ENCODE assay signal across 18 cellular contexts in the genomic region with DNA sequence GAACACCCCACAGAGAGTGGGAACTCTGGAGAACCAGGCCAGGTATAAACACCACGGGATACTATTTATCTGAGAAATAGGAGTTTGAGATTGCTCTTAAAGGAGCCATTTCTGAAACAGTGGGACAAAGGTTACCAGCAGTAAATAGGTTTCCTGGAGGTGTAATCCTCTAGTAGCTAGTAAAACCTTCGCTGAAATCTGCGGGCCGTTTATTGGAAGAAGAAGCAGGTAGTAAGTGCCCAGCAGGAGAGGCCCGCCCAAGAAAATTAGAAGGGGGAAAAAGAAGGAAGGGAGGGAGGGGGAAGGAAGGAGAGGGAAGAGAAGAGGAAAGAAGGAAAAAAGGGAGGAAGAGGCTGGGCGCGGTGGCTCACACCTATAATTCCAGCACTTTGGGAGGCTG. TPM values are rescaled to one million over a fixed set of nuclear protein-coding genes. Genes with fewer than 3 reads are reported as not detected.
DNase-seq lines count a peak whose midpoint lies in the region; ATAC-seq, FAIRE-seq and TF ChIP-seq lines count a peak whose summit lies in the region.
"Had no signal": no experiment of that assay in that cellular context is flagged by ENCODE, and none has a peak within 500 bp of the region (broad histone marks: within the 10 kb centered on the region; RNA-seq: fewer than 3 reads in every experiment).

No MANE protein-coding gene starts in this region.

- H3K9me3 ChIP-seq in right cardiac atrium (ENCODE audit: control insufficient read depth, low read length) (no peaks in the 10 kb centered on the region), endodermal cell (ENCODE audit: control insufficient read depth, low read length) (no peaks in the 10 kb centered on the region), trophoblast cell (ENCODE audit: insufficient read depth, low read depth, low read length) (peaks cover 1% of the 10 kb centered on the region)
- H3K9me3 ChIP-seq: Caco-2 had no signal

- no peak overlapping the region for H2BK12ac ChIP-seq in trophoblast cell (ENCODE audit: low read length)

- no peaks in the 10 kb centered on the region for H3K79me2 ChIP-seq in trophoblast cell (ENCODE audit: control insufficient read depth, insufficient read depth, low read length, poor library complexity)

- H3K4me3 Mint-ChIP-seq in endodermal cell: no peak overlapping the region
- H3K4me3 Mint-ChIP-seq in activated T-cell treated with anti-CD3 and anti-CD28 coated beads, Interleukin-2, amount 50 U/mL, for 4 hours: no peak overlapping the region
- H3K4me3 Mint-ChIP-seq: B cell; CD4-positive, alpha-beta T cell had no signal

- peaks cover 17% of the 10 kb centered on the region for H3K4me1 Mint-ChIP-seq in endodermal cell
- H3K4me1 Mint-ChIP-seq in activated T-cell treated with anti-CD3 and anti-CD28 coated beads, Interleukin-2, amount 50 U/mL, for 4 hours (ENCODE audit: low read depth): no peaks in the 10 kb centered on the region
- H3K4me1 Mint-ChIP-seq: B cell had no signal

- H2BK5ac ChIP-seq in trophoblast cell (ENCODE audit: low read depth, low read length, poor library complexity): no peak overlapping the region

- peaks cover 2% of the 10 kb centered on the region for H3K27me3 Mint-ChIP-seq in endodermal cell (ENCODE audit: insufficient read depth)
- no peaks in the 10 kb centered on the region for H3K27me3 Mint-ChIP-seq in activated T-cell treated with anti-CD3 and anti-CD28 coated beads, Interleukin-2, amount 50 U/mL, for 4 hours (ENCODE audit: low read depth)
- H3K27me3 Mint-ChIP-seq: CD4-positive, alpha-beta T cell had no signal

- H3K36me3 Mint-ChIP-seq in endodermal cell (ENCODE audit: low read depth): no peaks in the 10 kb centered on the region
- no peaks in the 10 kb centered on the region for H3K36me3 Mint-ChIP-seq in activated T-cell treated with anti-CD3 and anti-CD28 coated beads, Interleukin-2, amount 50 U/mL, for 4 hours (ENCODE audit: insufficient read depth)

- H3K9ac ChIP-seq in endodermal cell (ENCODE audit: extremely low read depth, low read length, poor library complexity, severe bottlenecking) (no peak overlapping the region), trophoblast cell (ENCODE audit: low read length) (no peak overlapping the region)

- no peak overlapping the region for H4K8ac ChIP-seq in trophoblast cell (ENCODE audit: low read depth, low read length)

- no peaks in the 10 kb centered on the region for H3K9me3 Mint-ChIP-seq in endodermal cell
- no peaks in the 10 kb centered on the region for H3K9me3 Mint-ChIP-seq in activated T-cell treated with anti-CD3 and anti-CD28 coated beads, Interleukin-2, amount 50 U/mL, for 4 hours
- H3K9me3 Mint-ChIP-seq: CD4-positive, alpha-beta T cell had no signal

- H4K91ac ChIP-seq in trophoblast cell (ENCODE audit: low read depth, low read length): no peak overlapping the region

- no peak overlapping the region for H2BK120ac ChIP-seq in trophoblast cell (ENCODE audit: insufficient read depth, low read length, poor library complexity)

- peaks cover 10% of the 10 kb centered on the region for H3K79me1 ChIP-seq in trophoblast cell (ENCODE audit: low read length)

- H3K18ac ChIP-seq in trophoblast cell (ENCODE audit: low read length): no peak overlapping the region

- H3K36me3 ChIP-seq in endodermal cell (ENCODE audit: control insufficient read depth, insufficient read depth, low read length) (no peaks in the 10 kb centered on the region), trophoblast cell (ENCODE audit: control insufficient read depth in 1 of 2, insufficient read depth in 2 of 2, low read length in 2 of 2) (peaks cover 7 to 12% of the 10 kb centered on the region in 2 experiments)

- H3K14ac ChIP-seq in trophoblast cell (ENCODE audit: low read length): peak overlapping the region; percentile 4

- ATAC-seq in right cardiac atrium (no peak), Right ventricle myocardium superior (ENCODE audit: poor library complexity) (no peak), HG02938 (IDR thresholded peaks at IDR 0.05; ENCODE audit: unreplicated experiment) (no peak)
- no peak for ATAC-seq in activated T-cell treated with anti-CD3 and anti-CD28 coated beads, Interleukin-2, amount 50 U/mL, for 4 hours

- H3K27me3 ChIP-seq in right cardiac atrium (ENCODE audit: control insufficient read depth, insufficient read depth) (no peaks in the 10 kb centered on the region), endodermal cell (ENCODE audit: control insufficient read depth, insufficient read depth, low read length, poor library complexity, severe bottlenecking) (no peaks in the 10 kb centered on the region), trophoblast cell (ENCODE audit: insufficient read depth, low read length) (no peaks in the 10 kb centered on the region)

- WGBS in right cardiac atrium: 77% methylated on average over 7 of the region's 7 CpGs
- WGBS in endodermal cell (ENCODE audit: insufficient coverage in 1 of 2, insufficient read length in 1 of 2), 2 experiments: 89 to 91% methylated on average over 7 of the region's 7 CpGs
- WGBS in trophoblast cell (ENCODE audit: extremely low coverage, insufficient coverage, insufficient read length): no CpG with 5 or more reads among the region's 7 CpGs

- H3K23ac ChIP-seq in trophoblast cell (ENCODE audit: low read length): no peak overlapping the region

- peaks cover 34% of the 10 kb centered on the region for H3K4me1 ChIP-seq in right cardiac atrium (ENCODE audit: control insufficient read depth, insufficient read depth, low read length)
- H3K4me1 ChIP-seq in endodermal cell (ENCODE audit: control insufficient read depth, insufficient read depth, low read length): peaks cover 10% of the 10 kb centered on the region
- H3K4me1 ChIP-seq in trophoblast cell (ENCODE audit: control insufficient read depth in 1 of 2, insufficient read depth in 2 of 2, low read length in 2 of 2): peaks cover 15 to 23% of the 10 kb centered on the region in 2 experiments

- TF ChIP-seq CTCF in endodermal cell (conservative IDR thresholded peaks at IDR 0.05): no peak

- H2AFZ ChIP-seq in trophoblast cell (ENCODE audit: insufficient read depth, low read length, poor library complexity): no peak overlapping the region

- no peak overlapping the region for H3K4ac ChIP-seq in trophoblast cell (ENCODE audit: low read depth, low read length)

- H2AK5ac ChIP-seq in trophoblast cell (ENCODE audit: low read length): peak overlapping the region; percentile 44

- intact Hi-C loops in right cardiac atrium (cut with DNase I) (no loop called here), Right ventricle myocardium superior (cut with DNase I) (no loop called here)

- DNase-seq in right cardiac atrium (no peak), Right ventricle myocardium superior (no peak), endodermal cell (no peak), trophoblast cell (peak in 1 of 2 donors; percentile 31), SHP77 (lab: John Stamatoyannopoulos, UW) (no peak), RCC 7860 (ENCODE audit: low spot score) (no peak)
- no peak for DNase-seq in activated T-cell treated with anti-CD3 and anti-CD28 coated beads, Interleukin-2, amount 50 U/mL, for 4 hours
- DNase-seq: Caco-2; CD4-positive, alpha-beta T cell; H7; NCI-H1105 treated with DMSO at 0.1 percent for 48 hours; NCI-H1694 treated with DMSO at 0.1 percent for 48 hours; NCI-H510A treated with DMSO at 0.1 percent for 48 hours; NCI-H774; OCI-M1 had no signal

- H3K27ac Mint-ChIP-seq in endodermal cell: peak overlapping the region; percentile 52
- H3K27ac Mint-ChIP-seq: B cell; CD4-positive, alpha-beta T cell had no signal

- no peak overlapping the region for H4K12ac ChIP-seq in trophoblast cell (ENCODE audit: low read depth, low read length)

- H3K27ac ChIP-seq in right cardiac atrium (ENCODE audit: low read length) (peak overlapping the region; percentile 33), endodermal cell (ENCODE audit: low read depth, low read length) (no peak overlapping the region), trophoblast cell (ENCODE audit: low read depth, low read length) (no peak overlapping the region)

- FAIRE-seq in RCC 7860 (lab: Jason Lieb, UNC): no peak
- FAIRE-seq: G401.6 had no signal

- no peak overlapping the region for H3K4me2 ChIP-seq in trophoblast cell (ENCODE audit: low read length)

- no peak overlapping the region for H3K4me3 ChIP-seq in right cardiac atrium (ENCODE audit: low read length)
- H3K4me3 ChIP-seq in endodermal cell (ENCODE audit: low read length): no peak overlapping the region
- H3K4me3 ChIP-seq in trophoblast cell (ENCODE audit: low read depth, low read length): no peak overlapping the region

RNA-seq across cellular contexts. Expression of a gene that starts 51.7 kb away (rescaled TPM):
- total RNA-seq in right cardiac atrium (10 to 100 TPM; 19.8 to 37.0 (median 23.3) TPM), Right ventricle myocardium superior (15.4 TPM), endodermal cell (10 to 100 TPM; 12.9 to 40.8 TPM)
- 14.9 TPM for polyA plus RNA-seq in right cardiac atrium
- 12.8 TPM for polyA plus RNA-seq in endodermal cell (2013, experiment 1 of 2)
- 11.8 TPM for polyA plus RNA-seq in endodermal cell (2013, experiment 2 of 2)
- 12.1 and 12.5 TPM in 2 replicates for polyA plus RNA-seq in trophoblast cell (2013)
- 1 to 10 TPM in 2 of 3 donors, under 1 TPM in 1; 0.90 to 2.0 (median 1.1) TPM for total RNA-seq in activated T-cell treated with anti-CD3 and anti-CD28 coated beads, Interleukin-2, amount 50 U/mL, for 4 hours
- total RNA-seq: B cell; CD4-positive, alpha-beta T cell had no signal
